In genomic region chr16:55283776-55284717, GRCh38 we compare ENCODE assay signal across 1 cellular context.
TF ChIP-seq lines count a peak whose summit lies in the region.

No MANE protein-coding gene starts in this region.

TF ChIP-seq in HepG2, 621 proteins besides CTCF, POLR2A, EP300 and RAD21 (continued from another document):
- no peak for TF ChIP-seq DZIP1 (CRISPR knock-in tag; IDR thresholded peaks at IDR 0.05)
- TF ChIP-seq NCOA1 (CRISPR knock-in tag; IDR thresholded peaks at IDR 0.05) = no peak
